ENCODE assay signal across 1 cellular context in genomic region chr9:14210428-14210827, GRCh38.
TF ChIP-seq lines count a peak whose summit lies in the region.

No MANE protein-coding gene starts in this region.

TF ChIP-seq in H1, 55 proteins besides CTCF, POLR2A, EP300 and RAD21 (continued from another document):
- TF ChIP-seq CHD7 (IDR thresholded peaks at IDR 0.05; ENCODE audit: insufficient replicate concordance, low read length) (no peak), JUND (IDR thresholded peaks at IDR 0.05; ENCODE audit: low read length) (no peak)
TF ChIP-seq in H1: peak in this region for 0.
